1 cellular context compared by ENCODE assay signal in genomic region chr3:63576826-63577225, GRCh38.
TF ChIP-seq lines count a peak whose summit lies in the region.

No MANE protein-coding gene starts in this region.

TF ChIP-seq in H1, 55 proteins besides CTCF, POLR2A, EP300 and RAD21 (continued from another document):
- TF ChIP-seq KDM4A (IDR thresholded peaks at IDR 0.05; ENCODE audit: low read depth, low read length, severe bottlenecking) = no peak
- TF ChIP-seq JUN (IDR thresholded peaks at IDR 0.05; ENCODE audit: low read depth, low read length) = no peak
- no peak for TF ChIP-seq TEAD4 (IDR thresholded peaks at IDR 0.05; ENCODE audit: low read depth, low read length)
